Comparison of ENCODE assay signal across 1 cellular context in genomic region chr6:167396659-167397490, GRCh38.
A peak's percentile ranks its signal among the peaks of the same experiment; 100 is the strongest.
TF ChIP-seq lines count a peak whose summit lies in the region.

No MANE protein-coding gene starts in this region.

TF ChIP-seq in HepG2, 621 proteins besides CTCF, POLR2A, EP300 and RAD21 (continued from another document and continues in another):
- TF ChIP-seq, protein P1, sequence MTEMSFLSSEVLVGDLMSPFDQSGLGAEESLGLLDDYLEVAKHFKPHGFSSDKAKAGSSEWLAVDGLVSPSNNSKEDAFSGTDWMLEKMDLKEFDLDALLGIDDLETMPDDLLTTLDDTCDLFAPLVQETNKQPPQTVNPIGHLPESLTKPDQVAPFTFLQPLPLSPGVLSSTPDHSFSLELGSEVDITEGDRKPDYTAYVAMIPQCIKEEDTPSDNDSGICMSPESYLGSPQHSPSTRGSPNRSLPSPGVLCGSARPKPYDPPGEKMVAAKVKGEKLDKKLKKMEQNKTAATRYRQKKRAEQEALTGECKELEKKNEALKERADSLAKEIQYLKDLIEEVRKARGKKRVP (CRISPR knock-in tag; IDR thresholded peaks at IDR 0.05), result no peak
- no peak for TF ChIP-seq ZKSCAN5 (CRISPR knock-in tag; IDR thresholded peaks at IDR 0.05)
- TF ChIP-seq ZNF468 (CRISPR knock-in tag; IDR thresholded peaks at IDR 0.05), result no peak
- peak; percentile 12; the same call in 1 of the 2 replicates for TF ChIP-seq ZMAT3 (CRISPR knock-in tag; conservative IDR thresholded peaks at IDR 0.05)
- no peak for TF ChIP-seq JUNB (CRISPR knock-in tag; IDR thresholded peaks at IDR 0.05; ENCODE audit: borderline replicate concordance)
- TF ChIP-seq ZNF792 (CRISPR knock-in tag; IDR thresholded peaks at IDR 0.05), result no peak
- no peak for TF ChIP-seq ZNF660 (CRISPR knock-in tag; IDR thresholded peaks at IDR 0.05; ENCODE audit: borderline replicate concordance, low read depth)
- TF ChIP-seq ZNF747 (CRISPR knock-in tag; IDR thresholded peaks at IDR 0.05; ENCODE audit: borderline replicate concordance), result no peak
- TF ChIP-seq ARHGAP35 (CRISPR knock-in tag; IDR thresholded peaks at IDR 0.05; ENCODE audit: borderline replicate concordance), result no peak; the same call in 1 of the 2 replicates
- no peak for TF ChIP-seq RBM39 (IDR thresholded peaks at IDR 0.05; ENCODE audit: low read depth, low read length, poor library complexity, severe bottlenecking)
- TF ChIP-seq, protein P2, sequence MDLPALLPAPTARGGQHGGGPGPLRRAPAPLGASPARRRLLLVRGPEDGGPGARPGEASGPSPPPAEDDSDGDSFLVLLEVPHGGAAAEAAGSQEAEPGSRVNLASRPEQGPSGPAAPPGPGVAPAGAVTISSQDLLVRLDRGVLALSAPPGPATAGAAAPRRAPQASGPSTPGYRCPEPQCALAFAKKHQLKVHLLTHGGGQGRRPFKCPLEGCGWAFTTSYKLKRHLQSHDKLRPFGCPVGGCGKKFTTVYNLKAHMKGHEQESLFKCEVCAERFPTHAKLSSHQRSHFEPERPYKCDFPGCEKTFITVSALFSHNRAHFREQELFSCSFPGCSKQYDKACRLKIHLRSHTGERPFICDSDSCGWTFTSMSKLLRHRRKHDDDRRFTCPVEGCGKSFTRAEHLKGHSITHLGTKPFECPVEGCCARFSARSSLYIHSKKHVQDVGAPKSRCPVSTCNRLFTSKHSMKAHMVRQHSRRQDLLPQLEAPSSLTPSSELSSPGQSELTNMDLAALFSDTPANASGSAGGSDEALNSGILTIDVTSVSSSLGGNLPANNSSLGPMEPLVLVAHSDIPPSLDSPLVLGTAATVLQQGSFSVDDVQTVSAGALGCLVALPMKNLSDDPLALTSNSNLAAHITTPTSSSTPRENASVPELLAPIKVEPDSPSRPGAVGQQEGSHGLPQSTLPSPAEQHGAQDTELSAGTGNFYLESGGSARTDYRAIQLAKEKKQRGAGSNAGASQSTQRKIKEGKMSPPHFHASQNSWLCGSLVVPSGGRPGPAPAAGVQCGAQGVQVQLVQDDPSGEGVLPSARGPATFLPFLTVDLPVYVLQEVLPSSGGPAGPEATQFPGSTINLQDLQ (CRISPR knock-in tag; IDR thresholded peaks at IDR 0.05), result no peak
- no peak for TF ChIP-seq SMAD3 (CRISPR knock-in tag; IDR thresholded peaks at IDR 0.05)
- TF ChIP-seq AKAP8 (CRISPR knock-in tag; IDR thresholded peaks at IDR 0.05), result no peak
- TF ChIP-seq ZNF274 (CRISPR knock-in tag; IDR thresholded peaks at IDR 0.05), result no peak
- TF ChIP-seq HNF1B (CRISPR knock-in tag; IDR thresholded peaks at IDR 0.05), result peak; percentile 75
- 0 out of 2 replicates have a peak, but pooled peaks have one; percentile 14 for TF ChIP-seq ZNF644 (CRISPR knock-in tag; IDR thresholded peaks at IDR 0.05; ENCODE audit: low read depth)
- TF ChIP-seq KLF6 (CRISPR knock-in tag; IDR thresholded peaks at IDR 0.05), result no peak; the same call in 1 of the 2 replicates
- no peak for TF ChIP-seq ZSCAN20 (CRISPR knock-in tag; IDR thresholded peaks at IDR 0.05; ENCODE audit: borderline replicate concordance)
- no peak for TF ChIP-seq ATF7 (IDR thresholded peaks at IDR 0.05)
- TF ChIP-seq ATF7 (CRISPR knock-in tag; IDR thresholded peaks at IDR 0.05), result no peak
- TF ChIP-seq, protein P3, sequence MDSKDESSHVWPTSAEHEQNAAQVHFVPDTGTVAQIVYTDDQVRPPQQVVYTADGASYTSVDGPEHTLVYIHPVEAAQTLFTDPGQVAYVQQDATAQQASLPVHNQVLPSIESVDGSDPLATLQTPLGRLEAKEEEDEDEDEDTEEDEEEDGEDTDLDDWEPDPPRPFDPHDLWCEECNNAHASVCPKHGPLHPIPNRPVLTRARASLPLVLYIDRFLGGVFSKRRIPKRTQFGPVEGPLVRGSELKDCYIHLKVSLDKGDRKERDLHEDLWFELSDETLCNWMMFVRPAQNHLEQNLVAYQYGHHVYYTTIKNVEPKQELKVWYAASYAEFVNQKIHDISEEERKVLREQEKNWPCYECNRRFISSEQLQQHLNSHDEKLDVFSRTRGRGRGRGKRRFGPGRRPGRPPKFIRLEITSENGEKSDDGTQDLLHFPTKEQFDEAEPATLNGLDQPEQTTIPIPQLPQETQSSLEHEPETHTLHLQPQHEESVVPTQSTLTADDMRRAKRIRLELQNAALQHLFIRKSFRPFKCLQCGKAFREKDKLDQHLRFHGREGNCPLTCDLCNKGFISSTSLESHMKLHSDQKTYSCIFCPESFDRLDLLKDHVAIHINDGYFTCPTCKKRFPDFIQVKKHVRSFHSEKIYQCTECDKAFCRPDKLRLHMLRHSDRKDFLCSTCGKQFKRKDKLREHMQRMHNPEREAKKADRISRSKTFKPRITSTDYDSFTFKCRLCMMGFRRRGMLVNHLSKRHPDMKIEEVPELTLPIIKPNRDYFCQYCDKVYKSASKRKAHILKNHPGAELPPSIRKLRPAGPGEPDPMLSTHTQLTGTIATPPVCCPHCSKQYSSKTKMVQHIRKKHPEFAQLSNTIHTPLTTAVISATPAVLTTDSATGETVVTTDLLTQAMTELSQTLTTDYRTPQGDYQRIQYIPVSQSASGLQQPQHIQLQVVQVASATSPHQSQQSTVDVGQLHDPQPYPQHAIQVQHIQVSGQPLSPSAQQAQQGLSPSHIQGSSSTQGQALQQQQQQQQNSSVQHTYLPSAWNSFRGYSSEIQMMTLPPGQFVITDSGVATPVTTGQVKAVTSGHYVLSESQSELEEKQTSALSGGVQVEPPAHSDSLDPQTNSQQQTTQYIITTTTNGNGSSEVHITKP (CRISPR knock-in tag; IDR thresholded peaks at IDR 0.05; ENCODE audit: low read depth), result no peak
- no peak for TF ChIP-seq GZF1 (CRISPR knock-in tag; IDR thresholded peaks at IDR 0.05)
- TF ChIP-seq ZNF713 (CRISPR knock-in tag; IDR thresholded peaks at IDR 0.05), result no peak; the same call in 1 of the 2 replicates
- TF ChIP-seq TCF7 (IDR thresholded peaks at IDR 0.05; ENCODE audit: low read depth), result no peak
- no peak; the same call in 1 of the 2 replicates for TF ChIP-seq PITX1 (CRISPR knock-in tag; IDR thresholded peaks at IDR 0.05)
- no peak; the same call in 1 of the 2 replicates for TF ChIP-seq ZNF598 (CRISPR knock-in tag; IDR thresholded peaks at IDR 0.05; ENCODE audit: borderline replicate concordance)
- 0 out of 2 replicates have a peak, but pooled peaks have one; percentile 38 for TF ChIP-seq ZNF20 (CRISPR knock-in tag; IDR thresholded peaks at IDR 0.05)
- no peak for TF ChIP-seq GPN1 (CRISPR knock-in tag; IDR thresholded peaks at IDR 0.05; ENCODE audit: borderline replicate concordance)
- no peak for TF ChIP-seq ZNF260 (CRISPR knock-in tag; IDR thresholded peaks at IDR 0.05; ENCODE audit: borderline replicate concordance, low read depth)
- TF ChIP-seq GRHL1 (CRISPR knock-in tag; conservative IDR thresholded peaks at IDR 0.05), result no peak
- no peak for TF ChIP-seq JARID2 (CRISPR knock-in tag; IDR thresholded peaks at IDR 0.05; ENCODE audit: insufficient replicate concordance)
- no peak for TF ChIP-seq TAF15 (IDR thresholded peaks at IDR 0.05; ENCODE audit: low read depth, low read length, poor library complexity, severe bottlenecking)
- TF ChIP-seq, protein P4, sequence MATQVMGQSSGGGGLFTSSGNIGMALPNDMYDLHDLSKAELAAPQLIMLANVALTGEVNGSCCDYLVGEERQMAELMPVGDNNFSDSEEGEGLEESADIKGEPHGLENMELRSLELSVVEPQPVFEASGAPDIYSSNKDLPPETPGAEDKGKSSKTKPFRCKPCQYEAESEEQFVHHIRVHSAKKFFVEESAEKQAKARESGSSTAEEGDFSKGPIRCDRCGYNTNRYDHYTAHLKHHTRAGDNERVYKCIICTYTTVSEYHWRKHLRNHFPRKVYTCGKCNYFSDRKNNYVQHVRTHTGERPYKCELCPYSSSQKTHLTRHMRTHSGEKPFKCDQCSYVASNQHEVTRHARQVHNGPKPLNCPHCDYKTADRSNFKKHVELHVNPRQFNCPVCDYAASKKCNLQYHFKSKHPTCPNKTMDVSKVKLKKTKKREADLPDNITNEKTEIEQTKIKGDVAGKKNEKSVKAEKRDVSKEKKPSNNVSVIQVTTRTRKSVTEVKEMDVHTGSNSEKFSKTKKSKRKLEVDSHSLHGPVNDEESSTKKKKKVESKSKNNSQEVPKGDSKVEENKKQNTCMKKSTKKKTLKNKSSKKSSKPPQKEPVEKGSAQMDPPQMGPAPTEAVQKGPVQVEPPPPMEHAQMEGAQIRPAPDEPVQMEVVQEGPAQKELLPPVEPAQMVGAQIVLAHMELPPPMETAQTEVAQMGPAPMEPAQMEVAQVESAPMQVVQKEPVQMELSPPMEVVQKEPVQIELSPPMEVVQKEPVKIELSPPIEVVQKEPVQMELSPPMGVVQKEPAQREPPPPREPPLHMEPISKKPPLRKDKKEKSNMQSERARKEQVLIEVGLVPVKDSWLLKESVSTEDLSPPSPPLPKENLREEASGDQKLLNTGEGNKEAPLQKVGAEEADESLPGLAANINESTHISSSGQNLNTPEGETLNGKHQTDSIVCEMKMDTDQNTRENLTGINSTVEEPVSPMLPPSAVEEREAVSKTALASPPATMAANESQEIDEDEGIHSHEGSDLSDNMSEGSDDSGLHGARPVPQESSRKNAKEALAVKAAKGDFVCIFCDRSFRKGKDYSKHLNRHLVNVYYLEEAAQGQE (IDR thresholded peaks at IDR 0.05; ENCODE audit: borderline replicate concordance in 1 of 2, low read depth in 1 of 2, low read length in 2 of 2), result no peak
- TF ChIP-seq ISX (CRISPR knock-in tag; conservative IDR thresholded peaks at IDR 0.05), result no peak
- TF ChIP-seq, protein P5, sequence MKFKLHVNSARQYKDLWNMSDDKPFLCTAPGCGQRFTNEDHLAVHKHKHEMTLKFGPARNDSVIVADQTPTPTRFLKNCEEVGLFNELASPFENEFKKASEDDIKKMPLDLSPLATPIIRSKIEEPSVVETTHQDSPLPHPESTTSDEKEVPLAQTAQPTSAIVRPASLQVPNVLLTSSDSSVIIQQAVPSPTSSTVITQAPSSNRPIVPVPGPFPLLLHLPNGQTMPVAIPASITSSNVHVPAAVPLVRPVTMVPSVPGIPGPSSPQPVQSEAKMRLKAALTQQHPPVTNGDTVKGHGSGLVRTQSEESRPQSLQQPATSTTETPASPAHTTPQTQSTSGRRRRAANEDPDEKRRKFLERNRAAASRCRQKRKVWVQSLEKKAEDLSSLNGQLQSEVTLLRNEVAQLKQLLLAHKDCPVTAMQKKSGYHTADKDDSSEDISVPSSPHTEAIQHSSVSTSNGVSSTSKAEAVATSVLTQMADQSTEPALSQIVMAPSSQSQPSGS (CRISPR knock-in tag; IDR thresholded peaks at IDR 0.05), result 0 out of 2 replicates have a peak, but pooled peaks have one; percentile 32
- TF ChIP-seq SUZ12 (IDR thresholded peaks at IDR 0.05; ENCODE audit: low read depth, low read length), result no peak
- TF ChIP-seq, protein P6, sequence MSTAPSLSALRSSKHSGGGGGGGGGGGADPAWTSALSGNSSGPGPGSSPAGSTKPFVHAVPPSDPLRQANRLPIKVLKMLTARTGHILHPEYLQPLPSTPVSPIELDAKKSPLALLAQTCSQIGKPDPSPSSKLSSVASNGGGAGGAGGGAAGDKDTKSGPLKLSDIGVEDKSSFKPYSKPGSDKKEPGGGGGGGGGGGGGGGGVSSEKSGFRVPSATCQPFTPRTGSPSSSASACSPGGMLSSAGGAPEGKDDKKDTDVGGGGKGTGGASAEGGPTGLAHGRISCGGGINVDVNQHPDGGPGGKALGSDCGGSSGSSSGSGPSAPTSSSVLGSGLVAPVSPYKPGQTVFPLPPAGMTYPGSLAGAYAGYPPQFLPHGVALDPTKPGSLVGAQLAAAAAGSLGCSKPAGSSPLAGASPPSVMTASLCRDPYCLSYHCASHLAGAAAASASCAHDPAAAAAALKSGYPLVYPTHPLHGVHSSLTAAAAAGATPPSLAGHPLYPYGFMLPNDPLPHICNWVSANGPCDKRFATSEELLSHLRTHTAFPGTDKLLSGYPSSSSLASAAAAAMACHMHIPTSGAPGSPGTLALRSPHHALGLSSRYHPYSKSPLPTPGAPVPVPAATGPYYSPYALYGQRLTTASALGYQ (CRISPR knock-in tag; IDR thresholded peaks at IDR 0.05), result no peak
- TF ChIP-seq, protein P7, sequence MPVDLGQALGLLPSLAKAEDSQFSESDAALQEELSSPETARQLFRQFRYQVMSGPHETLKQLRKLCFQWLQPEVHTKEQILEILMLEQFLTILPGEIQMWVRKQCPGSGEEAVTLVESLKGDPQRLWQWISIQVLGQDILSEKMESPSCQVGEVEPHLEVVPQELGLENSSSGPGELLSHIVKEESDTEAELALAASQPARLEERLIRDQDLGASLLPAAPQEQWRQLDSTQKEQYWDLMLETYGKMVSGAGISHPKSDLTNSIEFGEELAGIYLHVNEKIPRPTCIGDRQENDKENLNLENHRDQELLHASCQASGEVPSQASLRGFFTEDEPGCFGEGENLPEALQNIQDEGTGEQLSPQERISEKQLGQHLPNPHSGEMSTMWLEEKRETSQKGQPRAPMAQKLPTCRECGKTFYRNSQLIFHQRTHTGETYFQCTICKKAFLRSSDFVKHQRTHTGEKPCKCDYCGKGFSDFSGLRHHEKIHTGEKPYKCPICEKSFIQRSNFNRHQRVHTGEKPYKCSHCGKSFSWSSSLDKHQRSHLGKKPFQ (CRISPR knock-in tag; IDR thresholded peaks at IDR 0.05; ENCODE audit: insufficient replicate concordance), result peak; percentile 69
- TF ChIP-seq MAFK (conservative IDR thresholded peaks at IDR 0.05 in 1 of 2, IDR thresholded peaks at IDR 0.05 in 1 of 2; ENCODE audit: low read length in 2 of 2), result no peak
- TF ChIP-seq ZNF253 (CRISPR knock-in tag; IDR thresholded peaks at IDR 0.05; ENCODE audit: borderline replicate concordance), result no peak
- no peak for TF ChIP-seq NFATC3 (CRISPR knock-in tag; IDR thresholded peaks at IDR 0.05)
- peak; percentile 14; the same call in 1 of the 2 replicates for TF ChIP-seq FOXK1 (CRISPR knock-in tag; IDR thresholded peaks at IDR 0.05; ENCODE audit: borderline replicate concordance, low read depth)
- no peak for TF ChIP-seq SETDB1 (CRISPR knock-in tag; IDR thresholded peaks at IDR 0.05; ENCODE audit: borderline replicate concordance)
- TF ChIP-seq ZNF501 (CRISPR knock-in tag; IDR thresholded peaks at IDR 0.05), result no peak
- peak; percentile 26; the same call in 1 of the 2 replicates for TF ChIP-seq DPF2 (CRISPR knock-in tag; IDR thresholded peaks at IDR 0.05; ENCODE audit: borderline replicate concordance, low read depth)
